Comparison of ENCODE assay signal across 10 cellular contexts in the genomic region with DNA sequence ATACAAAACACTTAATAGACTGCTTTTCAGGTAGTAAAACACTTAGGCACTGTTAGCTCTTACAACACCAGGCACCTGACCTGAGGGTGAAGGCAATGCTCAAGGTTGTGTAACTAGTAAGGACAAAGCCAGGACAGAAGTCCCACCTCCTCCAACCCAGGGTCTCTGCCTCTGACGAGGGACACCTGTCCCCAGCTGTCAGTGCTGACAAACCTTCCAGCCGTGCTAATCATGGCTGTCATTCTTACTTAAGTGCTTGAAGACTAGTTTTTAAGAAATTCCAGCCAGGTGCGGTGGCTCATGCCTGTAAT.
DNase-seq lines count a peak whose midpoint lies in the region; ATAC-seq, FAIRE-seq and TF ChIP-seq lines count a peak whose summit lies in the region.
"Had no signal": no experiment of that assay in that cellular context is flagged by ENCODE, and none has a peak within 500 bp of the region (broad histone marks: within the 10 kb centered on the region; RNA-seq: fewer than 3 reads in every experiment).

No MANE protein-coding gene starts in this region.

- BruUV-seq in Caco-2 (replicated peaks; lab: Mats Ljungman, UMichigan): no TSS peak

- H3K4me3 ChIP-seq in Caco-2 (ENCODE audit: low read depth, low read length) (no peak overlapping the region), WERI-Rb-1 (ENCODE audit: low read depth, low read length) (no peak overlapping the region), foreskin fibroblast (ENCODE audit: low read depth in 1 of 2, low read length in 2 of 2) (no peak overlapping the region)

- peak; percentile 40 for FAIRE-seq in GM12891 (lab: Jason Lieb, UNC)

- H3K4me1 ChIP-seq in Caco-2: peaks cover 8% of the 10 kb centered on the region

- ATAC-seq in stimulated activated memory B cell treated with anti-CD40 and anti-IgM and Interleukin-4, amounts not matched to agents 10 μg/mL and 1 μg/mL and 100 μg/mL, for 72 hours: no peak
- no peak for ATAC-seq in GM19463 (IDR thresholded peaks at IDR 0.05; ENCODE audit: unreplicated experiment)
- no peak for ATAC-seq in GM21360 (IDR thresholded peaks at IDR 0.05; ENCODE audit: unreplicated experiment)

- TF ChIP-seq POLR2A in GM12891 (IDR thresholded peaks at IDR 0.05; ENCODE audit: low read depth, low read length): no peak

- H3K27ac Mint-ChIP-seq in Caco-2 (ENCODE audit: unreplicated experiment): peak overlapping the region; percentile 36
- peak overlapping the region; percentile 43 for H3K27ac Mint-ChIP-seq in stimulated activated memory B cell treated with anti-CD40 and anti-IgM and Interleukin-4, amounts not matched to agents 10 μg/mL and 1 μg/mL and 100 μg/mL, for 72 hours
- H3K27ac Mint-ChIP-seq: CD4-positive, alpha-beta memory T cell had no signal

- H3K27ac ChIP-seq in WERI-Rb-1: no peak overlapping the region
- H3K27ac ChIP-seq: KMS-11, RWPE1 had no signal

- H3K9me3 ChIP-seq in Caco-2: no peaks in the 10 kb centered on the region
- H3K9me3 ChIP-seq in WERI-Rb-1 (ENCODE audit: severe bottlenecking): no peaks in the 10 kb centered on the region

- CTCF ChIA-PET in Caco-2 (lab: Charles Lee): interaction anchor here (0.7 to 2.0 kb wide), 11 partner anchors 11 to 902 kb away, joined by 3 to 33 read pairs (median 7); a partner anchor contains a TSS

- H3K4me3 Mint-ChIP-seq in Caco-2 (ENCODE audit: unreplicated experiment): no peak overlapping the region
- no peak overlapping the region for H3K4me3 Mint-ChIP-seq in stimulated activated memory B cell treated with anti-CD40 and anti-IgM and Interleukin-4, amounts not matched to agents 10 μg/mL and 1 μg/mL and 100 μg/mL, for 72 hours
- H3K4me3 Mint-ChIP-seq: CD4-positive, alpha-beta memory T cell had no signal

- no peaks in the 10 kb centered on the region for H3K36me3 Mint-ChIP-seq in Caco-2 (ENCODE audit: insufficient read depth, unreplicated experiment)
- H3K36me3 Mint-ChIP-seq in stimulated activated memory B cell treated with anti-CD40 and anti-IgM and Interleukin-4, amounts not matched to agents 10 μg/mL and 1 μg/mL and 100 μg/mL, for 72 hours: no peaks in the 10 kb centered on the region
- H3K36me3 Mint-ChIP-seq: CD4-positive, alpha-beta memory T cell had no signal

- no peaks in the 10 kb centered on the region for H3K36me3 ChIP-seq in Caco-2 (ENCODE audit: control insufficient read depth, insufficient read depth, low read length)
- no peaks in the 10 kb centered on the region for H3K36me3 ChIP-seq in WERI-Rb-1

- H3K4me1 Mint-ChIP-seq in Caco-2 (ENCODE audit: low read depth, unreplicated experiment): peaks cover 6% of the 10 kb centered on the region
- peaks cover 55% of the 10 kb centered on the region for H3K4me1 Mint-ChIP-seq in stimulated activated memory B cell treated with anti-CD40 and anti-IgM and Interleukin-4, amounts not matched to agents 10 μg/mL and 1 μg/mL and 100 μg/mL, for 72 hours

- DNase-seq in Caco-2 (peak; percentile 56 to 60), GM12891 (ENCODE audit: insufficient read length, low spot score) (no peak), WERI-Rb-1 (peak; percentile 31), foreskin fibroblast (no peak)

- H3K27me3 ChIP-seq in Caco-2 (replicated peaks; ENCODE audit: control insufficient read depth, insufficient read depth, low read length) (no peaks in the 10 kb centered on the region), WERI-Rb-1 (ENCODE audit: insufficient read depth, low read depth, severe bottlenecking) (no peaks in the 10 kb centered on the region)

- POLR2A ChIA-PET in Caco-2 (lab: Charles Lee): interaction anchor here (1.0 to 1.2 kb wide), 2 partner anchors 247 to 248 kb away, joined by 4 to 5 read pairs; a partner anchor contains a TSS

- intact Hi-C loops in Caco-2 (cut with micrococcal nuclease; ENCODE audit: unreplicated experiment): loop anchor here (1.0 to 5.0 kb wide), 7 partner anchors 92 to 906 kb away; a partner anchor contains a TSS

- no peaks in the 10 kb centered on the region for H3K9me3 Mint-ChIP-seq in Caco-2 (ENCODE audit: unreplicated experiment)
- H3K9me3 Mint-ChIP-seq in stimulated activated memory B cell treated with anti-CD40 and anti-IgM and Interleukin-4, amounts not matched to agents 10 μg/mL and 1 μg/mL and 100 μg/mL, for 72 hours: no peaks in the 10 kb centered on the region
- H3K9me3 Mint-ChIP-seq: CD4-positive, alpha-beta memory T cell had no signal

- no peak for TF ChIP-seq CTCF in Caco-2 (IDR thresholded peaks at IDR 0.05; ENCODE audit: insufficient read depth in 1 of 2, low read depth in 1 of 2, low read length in 1 of 2, severe bottlenecking in 1 of 2, unreplicated experiment in 1 of 2)
- no peak for TF ChIP-seq CTCF in WERI-Rb-1 (IDR thresholded peaks at IDR 0.05; ENCODE audit: low read depth, low read length)
- TF ChIP-seq CTCF in foreskin fibroblast (IDR thresholded peaks at IDR 0.05; ENCODE audit: low read depth, low read length): no peak

- H3K27me3 Mint-ChIP-seq in Caco-2 (ENCODE audit: insufficient read depth, unreplicated experiment): no peaks in the 10 kb centered on the region
- no peaks in the 10 kb centered on the region for H3K27me3 Mint-ChIP-seq in stimulated activated memory B cell treated with anti-CD40 and anti-IgM and Interleukin-4, amounts not matched to agents 10 μg/mL and 1 μg/mL and 100 μg/mL, for 72 hours
- H3K27me3 Mint-ChIP-seq: CD4-positive, alpha-beta memory T cell had no signal

TF ChIP-seq in GM12891, 5 proteins besides CTCF, POLR2A, EP300 and RAD21:
- TF ChIP-seq POU2F2 (IDR thresholded peaks at IDR 0.05; ENCODE audit: low read depth, low read length) (no peak), PAX5 (IDR thresholded peaks at IDR 0.05; ENCODE audit: insufficient read depth, low read length, severe bottlenecking) (no peak), TAF1 (IDR thresholded peaks at IDR 0.05; ENCODE audit: low read depth, low read length) (no peak), SPI1 (IDR thresholded peaks at IDR 0.05; ENCODE audit: low read depth, low read length) (no peak), POLR2AphosphoS5 (IDR thresholded peaks at IDR 0.05; ENCODE audit: low read depth, low read length) (no peak)

Comparison
In these comparisons a context has a peak if more than half of its experiments do, and no peak if none do; other contexts are left out.
1. DNase-seq: peak in Caco-2 (2 of 2) and WERI-Rb-1 (single experiment); none in GM12891 (single experiment) and foreskin fibroblast (0 of 2).